ENCODE assay signal across 18 cellular contexts in the genomic region with DNA sequence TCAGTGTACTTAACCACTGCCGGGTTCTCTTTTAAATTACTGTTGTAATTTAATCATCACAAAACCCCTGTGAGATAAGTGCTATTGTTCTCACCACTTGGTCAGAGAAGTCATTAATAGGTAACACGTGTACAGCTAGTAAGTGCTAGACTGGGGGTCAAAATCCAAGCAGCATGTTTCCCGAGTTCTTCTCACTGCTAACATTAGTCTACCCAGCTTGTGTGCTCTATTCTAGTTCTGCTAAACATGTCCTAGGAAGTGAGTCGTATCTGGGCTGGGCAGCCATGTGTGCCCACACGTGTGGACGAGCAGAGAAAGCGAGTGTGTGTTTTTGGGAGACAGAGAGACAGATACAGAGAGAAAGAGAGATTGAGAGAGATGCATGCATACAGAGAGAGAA.
DNase-seq lines count a peak whose midpoint lies in the region; ATAC-seq and TF ChIP-seq lines count a peak whose summit lies in the region.
"Had no signal": no experiment of that assay in that cellular context is flagged by ENCODE, and none has a peak within 500 bp of the region (broad histone marks: within the 10 kb centered on the region; RNA-seq: fewer than 3 reads in every experiment).

No MANE protein-coding gene starts in this region.

- H3K27ac ChIP-seq in ACC112 (ENCODE audit: low read depth, low read length) (peak overlapping the region; percentile 97), esophagus muscularis mucosa (replicated peaks in 1 of 4) (no peak overlapping the region), stomach (no peak overlapping the region)
- H3K27ac ChIP-seq: brain microvascular endothelial cell, coronary artery had no signal

- TF ChIP-seq CTCF in esophagus muscularis mucosa (IDR thresholded peaks at IDR 0.05) = no peak
- TF ChIP-seq CTCF in nephron (IDR thresholded peaks at IDR 0.05; ENCODE audit: unreplicated experiment in 3 of 3) = no peak
- TF ChIP-seq CTCF in stomach (IDR thresholded peaks at IDR 0.05) = no peak

- no peaks in the 10 kb centered on the region for H3K36me3 ChIP-seq in ACC112 (ENCODE audit: insufficient read depth, low read length)
- no peaks in the 10 kb centered on the region for H3K36me3 ChIP-seq in esophagus muscularis mucosa
- H3K36me3 ChIP-seq in stomach = no peaks in the 10 kb centered on the region
- H3K36me3 ChIP-seq: brain microvascular endothelial cell had no signal

- H3K4me1 ChIP-seq in ACC112 (ENCODE audit: control insufficient read depth, insufficient read depth, low read length, unreplicated experiment) = peaks cover 52% of the 10 kb centered on the region
- H3K4me1 ChIP-seq in esophagus muscularis mucosa = peaks cover 0 to 6% (median 0%) of the 10 kb centered on the region in 4 donors
- H3K4me1 ChIP-seq in stomach = peaks cover 0 to 14% (median 0%) of the 10 kb centered on the region in 4 donors

- H3K4me1 Mint-ChIP-seq in nephron = peaks cover 32% of the 10 kb centered on the region
- H3K4me1 Mint-ChIP-seq: activated CD4-positive, alpha-beta T cell treated with anti-CD3 and anti-CD28 coated beads, Interleukin-2, amount 10 ng/mL, durations not matched to agents 24 days and 14 days had no signal

- no peaks in the 10 kb centered on the region for H3K36me3 Mint-ChIP-seq in nephron (ENCODE audit: low read depth)

- WGBS in esophagus muscularis mucosa = 65% methylated on average over 7 of the region's 7 CpGs
- WGBS in stomach, 5 donors = 32 to 55% (median 44%) methylated on average over 7 of the region's 7 CpGs

- peaks cover 7% of the 10 kb centered on the region for H3K27me3 Mint-ChIP-seq in nephron (ENCODE audit: low read depth)

- peaks cover 7% of the 10 kb centered on the region for H3K9me3 Mint-ChIP-seq in nephron
- H3K9me3 Mint-ChIP-seq: activated CD4-positive, alpha-beta T cell treated with anti-CD3 and anti-CD28 coated beads, Interleukin-2, amount 10 ng/mL, durations not matched to agents 24 days and 14 days; activated naive CD4-positive, alpha-beta T cell treated with anti-CD3 and anti-CD28 coated beads for 36 hours had no signal

- TF ChIP-seq POLR2A in esophagus muscularis mucosa (IDR thresholded peaks at IDR 0.05; ENCODE audit: low read depth) = no peak
- no peak for TF ChIP-seq POLR2A in stomach (IDR thresholded peaks at IDR 0.05)

- intact Hi-C loops in esophagus muscularis mucosa (cut with DNase I) = no loop called here
- intact Hi-C loops in stomach (cut with DNase I; ENCODE audit: low total_unique reads) = no loop called here

- TF ChIP-seq EP300 in esophagus muscularis mucosa (IDR thresholded peaks at IDR 0.05) (no peak), stomach (IDR thresholded peaks at IDR 0.05) (no peak)

- H3K27me3 ChIP-seq in ACC112 (ENCODE audit: insufficient read depth, low read length) (no peaks in the 10 kb centered on the region), esophagus muscularis mucosa (peaks cover 0 to 48% (median 0%) of the 10 kb centered on the region in 4 donors), stomach (peaks cover 0 to 30% (median 0%) of the 10 kb centered on the region in 3 donors)
- H3K27me3 ChIP-seq: brain microvascular endothelial cell had no signal

- H3K9me3 ChIP-seq in esophagus muscularis mucosa = no peaks in the 10 kb centered on the region
- no peaks in the 10 kb centered on the region for H3K9me3 ChIP-seq in stomach

- H3K27ac Mint-ChIP-seq in nephron = peak overlapping the region in 2 of 3 experiments; percentile 34 to 85
- H3K27ac Mint-ChIP-seq: activated CD4-positive, alpha-beta T cell treated with anti-CD3 and anti-CD28 coated beads, Interleukin-2, amount 10 ng/mL, durations not matched to agents 24 days and 14 days; activated naive CD4-positive, alpha-beta T cell treated with anti-CD3 and anti-CD28 coated beads for 36 hours had no signal

- H3K79me2 ChIP-seq in ACC112 (ENCODE audit: control insufficient read depth, insufficient read depth, low read length, unreplicated experiment) = no peaks in the 10 kb centered on the region

- peak overlapping the region; percentile 16; the same call in 1 of the 2 replicates for H3K4me3 ChIP-seq in ACC112 (ENCODE audit: low read depth, low read length)
- no peak overlapping the region for H3K4me3 ChIP-seq in esophagus muscularis mucosa
- H3K4me3 ChIP-seq in stomach = no peak overlapping the region
- H3K4me3 ChIP-seq: coronary artery had no signal

- H2AFZ ChIP-seq in ACC112 (ENCODE audit: low read length, unreplicated experiment) = peak overlapping the region; percentile 50

- no peak overlapping the region for H3K4me3 Mint-ChIP-seq in nephron
- H3K4me3 Mint-ChIP-seq: activated CD4-positive, alpha-beta T cell treated with anti-CD3 and anti-CD28 coated beads, Interleukin-2, amount 10 ng/mL, durations not matched to agents 24 days and 14 days; activated naive CD4-positive, alpha-beta T cell treated with anti-CD3 and anti-CD28 coated beads for 36 hours; activated T-cell treated with anti-CD3 and anti-CD28 coated beads, Interleukin-2, amount 50 U/mL, for 4 hours had no signal

- peak; percentile 1 for DNase-seq in MV-4-11 (lab: John Stamatoyannopoulos, UW)
- DNase-seq in esophagus muscularis mucosa (ENCODE audit: extremely low spot score) = peak; percentile 89
- DNase-seq in activated gamma-delta T cell (lab: John Stamatoyannopoulos, UW) = no peak
- DNase-seq in DMS53 (lab: John Stamatoyannopoulos, UW) = no peak
- DNase-seq in stomach = no peak
- DNase-seq: activated CD4-positive, alpha-beta T cell treated with anti-CD3 and anti-CD28 coated beads, Interleukin-2, amount 10 ng/mL, durations not matched to agents 24 days and 14 days; activated naive CD4-positive, alpha-beta T cell treated with anti-CD3 and anti-CD28 coated beads for 36 hours; activated T-cell treated with anti-CD3 and anti-CD28 coated beads, Interleukin-2, amount 50 U/mL, for 4 hours; brain microvascular endothelial cell; NCI-H2171; NCI-H524 treated with DMSO at 0.1 percent for 48 hours; right cardiac atrium; stimulated activated CD8-positive, alpha-beta memory T cell treated with anti-CD3 and anti-CD28 coated beads, Interleukin-4, amount 100 ng/mL, for 48 hours; T-helper 2 cell had no signal

- no peak for ATAC-seq in GM21723 (IDR thresholded peaks at IDR 0.05; ENCODE audit: unreplicated experiment)
- ATAC-seq: activated T-cell treated with anti-CD3 and anti-CD28 coated beads, Interleukin-2, amount 50 U/mL, for 4 hours; right cardiac atrium had no signal

Comparison
In these comparisons a context has a peak if more than half of its experiments do, and no peak if none do; other contexts are left out.
1. DNase-seq: peak in MV-4-11 (single experiment) and esophagus muscularis mucosa (single experiment); none in activated gamma-delta T cell (single experiment), DMS53 (single experiment) and stomach (single experiment).